ENCODE assay signal across 14 cellular contexts in genomic region chr10:127150136-127150535, GRCh38. TPM values are rescaled to one million over a fixed set of nuclear protein-coding genes. Genes with fewer than 3 reads are reported as not detected.
A peak's percentile ranks its signal among the peaks of the same experiment; 100 is the strongest.
DNase-seq lines count a peak whose midpoint lies in the region; ATAC-seq, FAIRE-seq and TF ChIP-seq lines count a peak whose summit lies in the region.
"Had no signal": no experiment of that assay in that cellular context is flagged by ENCODE, and none has a peak within 500 bp of the region (broad histone marks: within the 10 kb centered on the region; RNA-seq: fewer than 3 reads in every experiment).

No MANE protein-coding gene starts in this region.

- no peak overlapping the region for H3K4me2 ChIP-seq in HepG2 (ENCODE audit: low read depth, low read length)

- no peak overlapping the region for H2AFZ ChIP-seq in HepG2 (ENCODE audit: low read length)

- TF ChIP-seq EP300 in HepG2 (IDR thresholded peaks at IDR 0.05; ENCODE audit: low read depth in 2 of 2, low read length in 2 of 2): no peak
- no peak for TF ChIP-seq EP300 in HepG2 (CRISPR knock-in tag; IDR thresholded peaks at IDR 0.05; ENCODE audit: borderline replicate concordance)

- DNase-seq in EH (ENCODE audit: low read depth): peak; percentile 68
- DNase-seq in M059J (ENCODE audit: low read depth): peak; percentile 93
- DNase-seq in astrocyte of the cerebellum (ENCODE audit: low read depth): peak; percentile 28
- DNase-seq in kidney tubule cell (ENCODE audit: low spot score): peak; percentile 95
- no peak for DNase-seq in HepG2 (ENCODE audit: low spot score)
- DNase-seq in GM20000 (ENCODE audit: low spot score): no peak
- DNase-seq in iPS-NIHi7 (ENCODE audit: extremely low spot score): no peak
- DNase-seq: activated CD4-positive, alpha-beta T cell treated with anti-CD3 and anti-CD28 coated beads, Interleukin-2, amount 50 U/mL, for 48 hours; activated gamma-delta T cell treated with Interleukin-2 at 50 U/mL for 16 hours; colonic mucosa; NCI-H1694; T-cell had no signal

- no peaks in the 10 kb centered on the region for H3K9me3 ChIP-seq in HepG2 (ENCODE audit: low read length)
- H3K9me3 ChIP-seq: colonic mucosa had no signal

- POLR2A ChIA-PET in HepG2 (lab: Yijun Ruan, JAX): no interaction called here

- in situ Hi-C loops in astrocyte of the cerebellum (cut with HindIII; ENCODE audit: low sequenced_read_pairs) (no loop called here), HepG2 (cut with HindIII; ENCODE audit: extremely low pct_ligation_motif_present, low pct_unique_long_range_greater_than_20kb) (no loop called here)

- TF ChIP-seq CTCF in astrocyte of the cerebellum (IDR thresholded peaks at IDR 0.05; ENCODE audit: low read depth, low read length, missing control alignments) (peak; percentile 1), HepG2 (CRISPR knock-in tag; IDR thresholded peaks at IDR 0.05) (no peak), GM20000 (IDR thresholded peaks at IDR 0.05; ENCODE audit: extremely low read depth, missing control alignments) (no peak)

- H3K9ac ChIP-seq in HepG2 (ENCODE audit: insufficient read depth, low read depth, low read length): no peak overlapping the region

- no peak overlapping the region for H3K4me3 ChIP-seq in astrocyte of the cerebellum (ENCODE audit: low read depth, low read length)
- no peak overlapping the region for H3K4me3 ChIP-seq in HepG2 (replicated peaks in 1 of 3; ENCODE audit: insufficient read depth in 1 of 3, low read depth in 2 of 3, low read length in 3 of 3)
- H3K4me3 ChIP-seq: colonic mucosa had no signal

- no peaks in the 10 kb centered on the region for H3K27me3 ChIP-seq in HepG2 (ENCODE audit: control insufficient read depth in 1 of 2, insufficient read depth in 2 of 2, low read length in 2 of 2)
- H3K27me3 ChIP-seq: colonic mucosa had no signal

- CTCF ChIA-PET in HepG2 (lab: Yijun Ruan, JAX; ENCODE audit: low intra/inter-chr PET ratio, low total read pairs): no interaction called here

- no peaks in the 10 kb centered on the region for H3K79me2 ChIP-seq in HepG2 (ENCODE audit: insufficient read depth, low read length)

- intact Hi-C loops in HepG2 (cut with micrococcal nuclease; ENCODE audit: unreplicated experiment): no loop called here

- 0 out of 2 replicates have a peak, but pooled peaks cover 5% of the 10 kb centered on the region for H3K4me1 ChIP-seq in HepG2 (ENCODE audit: insufficient read depth, low read length)
- H3K4me1 ChIP-seq: colonic mucosa had no signal

- no peak for TF ChIP-seq RAD21 in HepG2 (CRISPR knock-in tag; IDR thresholded peaks at IDR 0.05)

- H4K20me1 ChIP-seq in HepG2 (ENCODE audit: insufficient read depth, low read length): no peaks in the 10 kb centered on the region

- ATAC-seq in HepG2 (no peak), HG02571 (IDR thresholded peaks at IDR 0.05; ENCODE audit: unreplicated experiment) (no peak)
- ATAC-seq: T-cell had no signal

- H3K36me3 ChIP-seq in HepG2 (replicated peaks in 1 of 2; ENCODE audit: control insufficient read depth in 1 of 2, insufficient read depth in 2 of 2, low read length in 2 of 2): 0 out of 5 replicates have a peak, but pooled peaks cover 0 to 3% of the 10 kb centered on the region in 2 experiments
- H3K36me3 ChIP-seq: colonic mucosa had no signal

- 95% methylated on average over 5 of the region's 5 CpGs for WGBS in HepG2 (ENCODE audit: low lambda C conversion rate)

- no peak overlapping the region for H3K27ac ChIP-seq in HepG2 (ENCODE audit: extremely low read length, insufficient read depth, low read length)
- H3K27ac ChIP-seq: colonic mucosa had no signal

- BruUV-seq in HepG2 (replicated peaks; lab: Mats Ljungman, UMichigan): no TSS peak

- TF ChIP-seq POLR2A in HepG2 (IDR thresholded peaks at IDR 0.05; ENCODE audit: insufficient read depth in 1 of 2, low read depth in 2 of 2, low read length in 2 of 2): no peak

- no peak for FAIRE-seq in HepG2 (lab: Jason Lieb, UNC)

TF ChIP-seq in HepG2, 621 proteins besides CTCF, POLR2A, EP300 and RAD21 (continues in another document):
- TF ChIP-seq USF2 (IDR thresholded peaks at IDR 0.05; ENCODE audit: low read depth, low read length) (no peak), USF2 (CRISPR knock-in tag; IDR thresholded peaks at IDR 0.05; ENCODE audit: borderline replicate concordance) (no peak), HES4 (CRISPR knock-in tag; IDR thresholded peaks at IDR 0.05; ENCODE audit: borderline replicate concordance) (no peak), ZNF431 (CRISPR knock-in tag; IDR thresholded peaks at IDR 0.05; ENCODE audit: borderline replicate concordance, low read depth) (no peak), ZNF775 (CRISPR knock-in tag; IDR thresholded peaks at IDR 0.05; ENCODE audit: borderline replicate concordance) (no peak), XRCC5 (optimal IDR thresholded peaks at IDR 0.05; ENCODE audit: low read length) (no peak), ATF1 (CRISPR knock-in tag; IDR thresholded peaks at IDR 0.05) (no peak), FOXA3 (CRISPR knock-in tag; IDR thresholded peaks at IDR 0.05) (no peak)
- TF ChIP-seq, protein P1, sequence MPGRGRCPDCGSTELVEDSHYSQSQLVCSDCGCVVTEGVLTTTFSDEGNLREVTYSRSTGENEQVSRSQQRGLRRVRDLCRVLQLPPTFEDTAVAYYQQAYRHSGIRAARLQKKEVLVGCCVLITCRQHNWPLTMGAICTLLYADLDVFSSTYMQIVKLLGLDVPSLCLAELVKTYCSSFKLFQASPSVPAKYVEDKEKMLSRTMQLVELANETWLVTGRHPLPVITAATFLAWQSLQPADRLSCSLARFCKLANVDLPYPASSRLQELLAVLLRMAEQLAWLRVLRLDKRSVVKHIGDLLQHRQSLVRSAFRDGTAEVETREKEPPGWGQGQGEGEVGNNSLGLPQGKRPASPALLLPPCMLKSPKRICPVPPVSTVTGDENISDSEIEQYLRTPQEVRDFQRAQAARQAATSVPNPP (CRISPR knock-in tag; IDR thresholded peaks at IDR 0.05): no peak

RNA-seq across cellular contexts. Expression of gene INSYN2A, which starts 46.3 kb away (rescaled TPM):
- total RNA-seq in M059J (2014; rRNA removed; shearing (Covaris generic)): 0.10 and 0.79 TPM in 2 replicates
- not detected in 2 replicates for total RNA-seq in HepG2 (2016; rRNA removed; fragmentation: Illumina TruSeq; extraction: Trizol)
- total RNA-seq in HepG2 (2016; cell fraction: cytosol; rRNA removed; fragmentation: Illumina TruSeq; extraction: Trizol; ENCODE audit: low read depth): not detected in 2 replicates
- not detected in 2 replicates for total RNA-seq in HepG2 (2016; cell fraction: insoluble cytoplasmic fraction; rRNA removed; fragmentation: Illumina TruSeq; extraction: Trizol)
- not detected in 2 replicates for total RNA-seq in HepG2 (2016; cell fraction: membrane; rRNA removed; fragmentation: Illumina TruSeq; extraction: Trizol)
- total RNA-seq in HepG2 (2016; cell fraction: nucleus; rRNA removed; fragmentation: Illumina TruSeq; extraction: Trizol): not detected in 2 replicates
- polyA plus RNA-seq in HepG2 (2011; rRNA removed): not detected in 2 replicates
- polyA plus RNA-seq in HepG2 (2011; cell fraction: cytosol; rRNA removed): not detected in 2 replicates
- polyA plus RNA-seq in HepG2 (2011; cell fraction: nucleus; rRNA removed): not detected in 2 replicates
- polyA plus RNA-seq in HepG2 (2012): not detected in 2 replicates
- polyA plus RNA-seq in HepG2 (2016; cell fraction: cytosol; fragmentation: Illumina TruSeq; extraction: Trizol; ENCODE audit: low read depth): not detected in 2 replicates
- not detected in 2 replicates for polyA plus RNA-seq in HepG2 (2016; cell fraction: insoluble cytoplasmic fraction; fragmentation: Illumina TruSeq; extraction: Trizol; ENCODE audit: low read depth)
- polyA plus RNA-seq in HepG2 (2016; cell fraction: membrane; fragmentation: Illumina TruSeq; extraction: Trizol; ENCODE audit: low read depth): not detected in 2 replicates
- polyA plus RNA-seq in HepG2 (2016; cell fraction: nucleus; fragmentation: Illumina TruSeq; extraction: Trizol; ENCODE audit: insufficient read depth, low read depth): not detected in 2 replicates
- not detected in 2 replicates for polyA minus RNA-seq in HepG2 (2011; rRNA and poly(A)+ RNA removed; ENCODE audit: low replicate concordance)
- polyA minus RNA-seq in HepG2 (2011; cell fraction: cytosol; rRNA and poly(A)+ RNA removed): not detected in 2 replicates
- polyA minus RNA-seq in HepG2 (2011; cell fraction: nucleus; rRNA and poly(A)+ RNA removed): not detected in 2 replicates
- total RNA-seq: T-cell had no signal
- polyA plus RNA-seq: CD14-positive monocyte had no signal

Comparison
In these comparisons a context has a peak if more than half of its experiments do, and no peak if none do; other contexts are left out.
1. DNase-seq: peak in EH (single experiment), M059J (single experiment), astrocyte of the cerebellum (single experiment) and kidney tubule cell (single experiment); none in HepG2 (single experiment), GM20000 (single experiment) and iPS-NIHi7 (single experiment).